Comparison of ENCODE assay signal across 25 cellular contexts in genomic region chr15:29097971-29098370, GRCh38.
DNase-seq lines count a peak whose midpoint lies in the region; ATAC-seq and TF ChIP-seq lines count a peak whose summit lies in the region.
"Had no signal": no experiment of that assay in that cellular context is flagged by ENCODE, and none has a peak within 500 bp of the region (broad histone marks: within the 10 kb centered on the region; RNA-seq: fewer than 3 reads in every experiment).

No MANE protein-coding gene starts in this region.

- POLR2A ChIA-PET in activated CD4-positive, alpha-beta T cell treated with anti-CD3 and anti-CD28 coated beads, Interleukin-2, amount 10 ng/mL, durations not matched to agents 7 days and 5 days (lab: Charles Lee), result no interaction called here

- intact Hi-C loops in spleen (cut with DNase I; ENCODE audit: low total_unique reads), result no loop called here

- no peaks in the 10 kb centered on the region for H3K4me1 Mint-ChIP-seq in activated CD4-positive, alpha-beta T cell treated with anti-CD3 and anti-CD28 coated beads, Interleukin-2, amount 10 ng/mL, durations not matched to agents 7 days and 5 days

- H3K4me3 Mint-ChIP-seq in activated CD4-positive, alpha-beta T cell treated with anti-CD3 and anti-CD28 coated beads, Interleukin-2, amount 10 ng/mL, durations not matched to agents 7 days and 5 days, result no peak overlapping the region
- H3K4me3 Mint-ChIP-seq: CD4-positive, alpha-beta memory T cell had no signal

- no peaks in the 10 kb centered on the region for H3K27me3 Mint-ChIP-seq in activated CD4-positive, alpha-beta T cell treated with anti-CD3 and anti-CD28 coated beads, Interleukin-2, amount 10 ng/mL, durations not matched to agents 7 days and 5 days
- H3K27me3 Mint-ChIP-seq: CD4-positive, alpha-beta memory T cell had no signal

- peak; percentile 82 for DNase-seq in G401 (ENCODE audit: low spot score)
- peak; percentile 27 for DNase-seq in amniotic epithelial cell (ENCODE audit: low read depth)
- DNase-seq in dermis blood vessel endothelial cell, result peak; percentile 48
- DNase-seq in spleen, result peak; percentile 14
- no peak for DNase-seq in H7
- no peak for DNase-seq in activated CD4-positive, alpha-beta T cell treated with anti-CD3 and anti-CD28 coated beads, Interleukin-2, amount 10 ng/mL, durations not matched to agents 7 days and 5 days
- DNase-seq: AML-193; CD4-positive, alpha-beta memory T cell; COR-L47; Karpas-422; NCI-H1092; NCI-H1436; NCI-H187; NCI-H2081 treated with DMSO at 0.1 percent for 48 hours; NCI-H2171; NCI-H446 treated with DMSO at 0.1 percent for 48 hours; NCI-H526; SIG-M5; SW 1271 had no signal

- no peaks in the 10 kb centered on the region for H3K9me3 ChIP-seq in spleen
- H3K9me3 ChIP-seq: A549; BLaER1 treated with 17β-estradiol and CSF1 and Interleukin-3, amounts not matched to agents 10 nM and 100 nM had no signal

- H3K36me3 ChIP-seq in spleen (peaks cover 0 to 26% (median 0%) of the 10 kb centered on the region in 6 donors), H7 (replicated peaks; ENCODE audit: control insufficient read depth, insufficient read depth, low read length) (no peaks in the 10 kb centered on the region)

- no peak for TF ChIP-seq CTCF in spleen (IDR thresholded peaks at IDR 0.05 in 8 of 11, conservative IDR thresholded peaks at IDR 0.05 in 3 of 11)

- in situ Hi-C loops in G401 (cut with HindIII; ENCODE audit: low sequenced_read_pairs), result no loop called here

- H3K27me3 ChIP-seq in spleen (replicated peaks in 1 of 7) (peaks cover 0 to under 1% (median 0%) of the 10 kb centered on the region in 7 donors), H7 (ENCODE audit: control insufficient read depth, insufficient read depth, low read length) (no peaks in the 10 kb centered on the region)
- H3K27me3 ChIP-seq: BLaER1 treated with 17β-estradiol and CSF1 and Interleukin-3, amounts not matched to agents 10 nM and 100 nM had no signal

- WGBS in spleen, 5 donors, result 72 to 77% (median 76%) methylated on average over 9 of the region's 9 CpGs

- no peak for ATAC-seq in HG02840 (IDR thresholded peaks at IDR 0.05; ENCODE audit: low FRiP score, unreplicated experiment)
- ATAC-seq: A549, Panc1 had no signal

- no peak overlapping the region for H3K27ac ChIP-seq in spleen
- H3K27ac ChIP-seq: A549; BLaER1 treated with 17β-estradiol and CSF1 and Interleukin-3, amounts not matched to agents 10 nM and 100 nM; RWPE1; SK-N-MC had no signal

- CTCF ChIA-PET in activated CD4-positive, alpha-beta T cell treated with anti-CD3 and anti-CD28 coated beads, Interleukin-2, amount 10 ng/mL, durations not matched to agents 7 days and 5 days (lab: Charles Lee), result no interaction called here

- no peak for TF ChIP-seq POLR2A in spleen (IDR thresholded peaks at IDR 0.05)

- no peak overlapping the region for H3K27ac Mint-ChIP-seq in activated CD4-positive, alpha-beta T cell treated with anti-CD3 and anti-CD28 coated beads, Interleukin-2, amount 10 ng/mL, durations not matched to agents 7 days and 5 days

- H3K4me1 ChIP-seq in spleen, result no peaks in the 10 kb centered on the region
- H3K4me1 ChIP-seq: A549 had no signal

- no peak overlapping the region for H3K4me3 ChIP-seq in spleen
- no peak overlapping the region for H3K4me3 ChIP-seq in H7 (ENCODE audit: insufficient read depth, low read depth, low read length)
- H3K4me3 ChIP-seq: A549; BLaER1 treated with 17β-estradiol and CSF1 and Interleukin-3, amounts not matched to agents 10 nM and 100 nM; SK-N-MC had no signal

- H3K36me3 Mint-ChIP-seq in activated CD4-positive, alpha-beta T cell treated with anti-CD3 and anti-CD28 coated beads, Interleukin-2, amount 10 ng/mL, durations not matched to agents 7 days and 5 days (ENCODE audit: low read depth), result no peaks in the 10 kb centered on the region

- no peaks in the 10 kb centered on the region for H3K9me3 Mint-ChIP-seq in activated CD4-positive, alpha-beta T cell treated with anti-CD3 and anti-CD28 coated beads, Interleukin-2, amount 10 ng/mL, durations not matched to agents 7 days and 5 days

Comparison
In these comparisons a context has a peak if more than half of its experiments do, and no peak if none do; other contexts are left out.
1. DNase-seq: peak in G401 (single experiment), amniotic epithelial cell (single experiment), dermis blood vessel endothelial cell (single experiment) and spleen (single experiment); none in H7 (single experiment) and activated CD4-positive, alpha-beta T cell treated with anti-CD3 and anti-CD28 coated beads, Interleukin-2, amount 10 ng/mL, durations not matched to agents 7 days and 5 days (single experiment).